22 cellular contexts compared by ENCODE assay signal in genomic region chr10:101560293-101561067, GRCh38. TPM values are rescaled to one million over a fixed set of nuclear protein-coding genes. Genes with fewer than 3 reads are reported as not detected.
A peak's percentile ranks its signal among the peaks of the same experiment; 100 is the strongest.
DNase-seq lines count a peak whose midpoint lies in the region; ATAC-seq and TF ChIP-seq lines count a peak whose summit lies in the region.
"Had no signal": no experiment of that assay in that cellular context is flagged by ENCODE, and none has a peak within 500 bp of the region (broad histone marks: within the 10 kb centered on the region; RNA-seq: fewer than 3 reads in every experiment).

No MANE protein-coding gene starts in this region.

- peaks cover 16% of the 10 kb centered on the region for H3K27me3 Mint-ChIP-seq in nephron progenitor cell (ENCODE audit: low read depth, poor library complexity)

- H3K9me3 ChIP-seq in BE2C, result no peaks in the 10 kb centered on the region
- no peaks in the 10 kb centered on the region for H3K9me3 ChIP-seq in RWPE2 (ENCODE audit: severe bottlenecking)
- H3K9me3 ChIP-seq: mucosa of descending colon, neutrophil had no signal

- H3K36me3 ChIP-seq in BE2C, result no peaks in the 10 kb centered on the region
- H3K36me3 ChIP-seq in RWPE2 (ENCODE audit: low read depth), result no peaks in the 10 kb centered on the region

- no peak for ATAC-seq in RWPE2 (ENCODE audit: low read depth)
- no peak for ATAC-seq in GM18505 (IDR thresholded peaks at IDR 0.05; ENCODE audit: unreplicated experiment)
- ATAC-seq: mucosa of descending colon had no signal

- H3K9me3 Mint-ChIP-seq in nephron progenitor cell, result no peaks in the 10 kb centered on the region
- H3K9me3 Mint-ChIP-seq: activated CD4-positive, alpha-beta T cell treated with anti-CD3 and anti-CD28 coated beads, Interleukin-2, amount 10 ng/mL, durations not matched to agents 24 days and 14 days had no signal

- H3K27ac Mint-ChIP-seq in nephron progenitor cell, result peak overlapping the region; percentile 64
- H3K27ac Mint-ChIP-seq: activated naive CD8-positive, alpha-beta T cell; B cell had no signal

- H3K27me3 ChIP-seq in BE2C (no peaks in the 10 kb centered on the region), RWPE2 (ENCODE audit: insufficient read depth, poor library complexity, severe bottlenecking) (no peaks in the 10 kb centered on the region)

- peaks cover 2% of the 10 kb centered on the region for H3K36me3 Mint-ChIP-seq in nephron progenitor cell (ENCODE audit: low read depth)
- H3K36me3 Mint-ChIP-seq: activated naive CD8-positive, alpha-beta T cell had no signal

- no peak for TF ChIP-seq POLR2A in GM18505 (IDR thresholded peaks at IDR 0.05; ENCODE audit: borderline replicate concordance, extremely low read depth, insufficient read depth, insufficient read length)

- no peak overlapping the region for H3K4me3 ChIP-seq in BE2C (ENCODE audit: low read depth, low read length)
- H3K4me3 ChIP-seq in RWPE2 (ENCODE audit: severe bottlenecking), result no peak overlapping the region
- H3K4me3 ChIP-seq: mucosa of descending colon had no signal

- peaks cover 61% of the 10 kb centered on the region for H3K4me1 Mint-ChIP-seq in nephron progenitor cell

- no peak overlapping the region for H3K27ac ChIP-seq in RWPE2 (ENCODE audit: poor library complexity, severe bottlenecking)
- H3K27ac ChIP-seq: KMS-11, neutrophil had no signal

- peak overlapping the region; percentile 30 for H3K4me3 Mint-ChIP-seq in nephron progenitor cell
- H3K4me3 Mint-ChIP-seq: activated CD4-positive, alpha-beta T cell treated with anti-CD3 and anti-CD28 coated beads, Interleukin-2, amount 10 ng/mL, durations not matched to agents 24 days and 14 days; activated naive CD8-positive, alpha-beta T cell; B cell had no signal

- DNase-seq in NCI-H1105 treated with DMSO at 0.1 percent for 48 hours (lab: John Stamatoyannopoulos, UW), result peak; percentile 18
- DNase-seq in NCI-H1105 (lab: John Stamatoyannopoulos, UW), result no peak
- peak; percentile 38 for DNase-seq in BE2C
- DNase-seq in RWPE2 (ENCODE audit: low spot score), result peak; percentile 19
- no peak for DNase-seq in nephron progenitor cell
- no peak for DNase-seq in GM19240 (ENCODE audit: insufficient read length, low spot score)
- DNase-seq in DMS153 (lab: John Stamatoyannopoulos, UW), result no peak
- DNase-seq: 8988T; activated CD4-positive, alpha-beta T cell treated with anti-CD3 and anti-CD28 coated beads, Interleukin-2, amount 10 ng/mL, durations not matched to agents 24 days and 14 days; activated T-cell treated with anti-CD3 and anti-CD28 coated beads, Interleukin-2, amount 50 U/mL, for 48 hours; foreskin fibroblast; GOT3; hippocampal formation; mucosa of descending colon; NCI-H187 treated with DMSO at 0.1 percent for 48 hours; RPMI8226; stimulated activated CD4-positive, alpha-beta T cell treated with anti-CD3 and anti-CD28 coated beads, Interleukin-4, amount 100 ng/mL, for 4 hours had no signal

- H3K4me1 ChIP-seq in BE2C, result peaks cover 33% of the 10 kb centered on the region
- H3K4me1 ChIP-seq in RWPE2 (ENCODE audit: insufficient read depth, poor library complexity, severe bottlenecking), result peaks cover 12% of the 10 kb centered on the region

- no peak for TF ChIP-seq CTCF in BE2C (IDR thresholded peaks at IDR 0.05; ENCODE audit: low read depth, low read length)
- TF ChIP-seq CTCF in RWPE2 (IDR thresholded peaks at IDR 0.05; ENCODE audit: poor library complexity, severe bottlenecking), result no peak
- no peak for TF ChIP-seq CTCF in nephron progenitor cell (IDR thresholded peaks at IDR 0.05)

RNA-seq across cellular contexts. Expression of gene POLL, which starts 27.6 kb away (rescaled TPM):
- 27.9 TPM for polyA plus RNA-seq in BE2C (2012; ENCODE audit: insufficient read depth, insufficient read length, low read depth)

RNA-seq across cellular contexts. Expression of gene DPCD, which starts 27.6 kb away (rescaled TPM):
- 47.0 TPM for polyA plus RNA-seq in BE2C (2012; ENCODE audit: insufficient read depth, insufficient read length, low read depth)

Comparison
In these comparisons a context has a peak if more than half of its experiments do, and no peak if none do; other contexts are left out.
1. DNase-seq: peak in NCI-H1105 treated with DMSO at 0.1 percent for 48 hours (single experiment), BE2C (single experiment) and RWPE2 (single experiment); none in NCI-H1105 (single experiment), nephron progenitor cell (single experiment), GM19240 (single experiment) and DMS153 (single experiment).